ENCODE assay signal across 8 cellular contexts in genomic region chr10:62046522-62047239, GRCh38.
DNase-seq lines count a peak whose midpoint lies in the region; ATAC-seq and TF ChIP-seq lines count a peak whose summit lies in the region.

No MANE protein-coding gene starts in this region.

- CTCF ChIA-PET in activated CD4-positive, alpha-beta memory T cell treated with anti-CD3 and anti-CD28 coated beads for 36 hours (lab: Charles Lee), result interaction anchor here (0.5 to 2.5 kb wide), 21 partner anchors 8 to 1080 kb away, joined by 3 to 15 read pairs (median 4); no protein-coding TSS in a partner anchor

- no peaks in the 10 kb centered on the region for H3K27me3 Mint-ChIP-seq in activated CD4-positive, alpha-beta memory T cell treated with anti-CD3 and anti-CD28 coated beads for 36 hours
- H3K27me3 Mint-ChIP-seq in stimulated activated naive CD8-positive, alpha-beta T cell treated with anti-CD3 and anti-CD28 coated beads, Interleukin-15, amount 100 ng/mL, for 72 hours, result no peaks in the 10 kb centered on the region

- intact Hi-C loops in activated CD4-positive, alpha-beta memory T cell treated with anti-CD3 and anti-CD28 coated beads for 36 hours (cut with micrococcal nuclease), result loop anchor here (1.0 to 10.0 kb wide), 6 partner anchors 26 to 765 kb away; no protein-coding TSS in a partner anchor
- intact Hi-C loops in left cardiac atrium (cut with DNase I), result no loop called here

- peaks cover 69% of the 10 kb centered on the region for H3K4me1 Mint-ChIP-seq in activated CD4-positive, alpha-beta memory T cell treated with anti-CD3 and anti-CD28 coated beads for 36 hours (ENCODE audit: low read depth)
- H3K4me1 Mint-ChIP-seq in stimulated activated naive CD8-positive, alpha-beta T cell treated with anti-CD3 and anti-CD28 coated beads, Interleukin-15, amount 100 ng/mL, for 72 hours, result peaks cover 100% of the 10 kb centered on the region

- H3K27ac Mint-ChIP-seq in activated CD4-positive, alpha-beta memory T cell treated with anti-CD3 and anti-CD28 coated beads for 36 hours, result peak overlapping the region; percentile 96
- H3K27ac Mint-ChIP-seq in stimulated activated naive CD8-positive, alpha-beta T cell treated with anti-CD3 and anti-CD28 coated beads, Interleukin-15, amount 100 ng/mL, for 72 hours, result peak overlapping the region; percentile 95 to 99

- peak overlapping the region; percentile 94 for H3K4me3 Mint-ChIP-seq in activated CD4-positive, alpha-beta memory T cell treated with anti-CD3 and anti-CD28 coated beads for 36 hours
- peak overlapping the region; percentile 80 for H3K4me3 Mint-ChIP-seq in stimulated activated naive CD8-positive, alpha-beta T cell treated with anti-CD3 and anti-CD28 coated beads, Interleukin-15, amount 100 ng/mL, for 72 hours

- DNase-seq in EL (peak; percentile 85), left cardiac atrium (peak; percentile 43), SHP77 (lab: John Stamatoyannopoulos, UW) (no peak), omental fat pad (ENCODE audit: low spot score) (no peak)
- DNase-seq in activated CD4-positive, alpha-beta memory T cell treated with anti-CD3 and anti-CD28 coated beads for 36 hours, result peak; percentile 47
- peak in 1 of 2 donors; percentile 22 for DNase-seq in stimulated activated naive CD8-positive, alpha-beta T cell treated with anti-CD3 and anti-CD28 coated beads, Interleukin-15, amount 100 ng/mL, for 72 hours

- peak; percentile 34 for ATAC-seq in GM19455 (IDR thresholded peaks at IDR 0.05; ENCODE audit: unreplicated experiment)
- ATAC-seq in HG03520 (IDR thresholded peaks at IDR 0.05; ENCODE audit: unreplicated experiment), result peak; percentile 29
- no peak for ATAC-seq in left cardiac atrium
- peak; percentile 64 for ATAC-seq in stimulated activated naive CD8-positive, alpha-beta T cell treated with anti-CD3 and anti-CD28 coated beads, Interleukin-15, amount 100 ng/mL, for 72 hours
- no peak for ATAC-seq in omental fat pad (ENCODE audit: low FRiP score)

- H3K9me3 Mint-ChIP-seq in activated CD4-positive, alpha-beta memory T cell treated with anti-CD3 and anti-CD28 coated beads for 36 hours, result no peaks in the 10 kb centered on the region
- H3K9me3 Mint-ChIP-seq in stimulated activated naive CD8-positive, alpha-beta T cell treated with anti-CD3 and anti-CD28 coated beads, Interleukin-15, amount 100 ng/mL, for 72 hours, result no peaks in the 10 kb centered on the region

- no peak for TF ChIP-seq CTCF in omental fat pad (IDR thresholded peaks at IDR 0.05)

- H3K36me3 Mint-ChIP-seq in activated CD4-positive, alpha-beta memory T cell treated with anti-CD3 and anti-CD28 coated beads for 36 hours, result peaks cover 55% of the 10 kb centered on the region

- POLR2A ChIA-PET in activated CD4-positive, alpha-beta memory T cell treated with anti-CD3 and anti-CD28 coated beads for 36 hours (lab: Charles Lee), result interaction anchor here (0.8 to 10.5 kb wide), 21 partner anchors 8 to 199 kb away, joined by 3 to 268 read pairs (median 8); partner anchors contain the start of gene ARID5B

Comparison
In these comparisons a context has a peak if more than half of its experiments do, and no peak if none do; other contexts are left out.
1. DNase-seq: peak in EL (single experiment), activated CD4-positive, alpha-beta memory T cell treated with anti-CD3 and anti-CD28 coated beads for 36 hours (single experiment) and left cardiac atrium (single experiment); none in SHP77 (0 of 2) and omental fat pad (single experiment).
2. ATAC-seq: peak in GM19455 (single experiment), HG03520 (single experiment) and stimulated activated naive CD8-positive, alpha-beta T cell treated with anti-CD3 and anti-CD28 coated beads, Interleukin-15, amount 100 ng/mL, for 72 hours (single experiment); none in left cardiac atrium (0 of 2) and omental fat pad (single experiment).